In the genomic region with DNA sequence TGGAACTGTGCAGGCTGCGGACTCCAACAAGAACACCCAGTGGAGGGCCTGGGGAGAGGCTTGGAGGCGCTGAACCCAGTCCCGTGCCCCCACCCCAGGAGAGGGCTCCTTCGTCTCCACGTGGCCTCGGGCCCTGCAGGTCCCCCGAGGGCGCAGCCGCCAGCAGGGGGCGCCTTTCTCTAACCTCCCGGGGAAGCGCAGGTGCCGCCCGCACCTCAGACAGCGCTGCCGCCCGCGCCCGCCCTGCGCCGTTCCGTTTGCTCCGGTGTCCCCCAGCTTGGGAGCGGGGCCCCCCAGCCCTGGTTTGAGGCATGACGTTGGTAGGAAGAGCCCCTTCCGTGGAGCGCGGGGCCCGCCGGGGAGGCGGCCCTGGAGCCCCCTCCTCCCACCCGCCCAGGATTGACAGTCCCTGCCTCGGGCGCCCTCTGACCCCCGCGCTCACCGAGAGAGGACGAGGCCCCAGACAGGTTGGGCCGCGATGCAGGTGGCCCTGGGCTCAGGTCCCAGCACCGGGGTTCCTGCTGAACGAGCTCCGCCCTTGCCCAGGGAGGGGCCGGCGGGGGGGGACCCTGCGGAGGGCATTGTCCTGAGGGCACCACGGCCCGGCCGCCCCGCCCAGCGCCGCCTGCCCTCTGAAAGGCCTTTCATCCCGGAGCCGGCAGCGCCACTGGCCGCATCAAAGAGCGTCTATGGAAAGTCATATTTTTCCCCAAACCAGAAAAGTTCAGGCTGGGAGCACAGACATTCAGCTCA, we compare ENCODE assay signal across 8 cellular contexts. TPM values are rescaled to one million over a fixed set of nuclear protein-coding genes. Genes with fewer than 3 reads are reported as not detected.
DNase-seq lines count a peak whose midpoint lies in the region; ATAC-seq and TF ChIP-seq lines count a peak whose summit lies in the region.

No MANE protein-coding gene starts in this region.

- H4K20me1 ChIP-seq in OCI-LY7 (ENCODE audit: insufficient read depth, low read length) (no peaks in the 10 kb centered on the region), fibroblast of lung (ENCODE audit: control insufficient read depth, extremely low read depth, insufficient read depth, low read length) (no peaks in the 10 kb centered on the region)

- no peak overlapping the region for H3K9ac ChIP-seq in fibroblast of lung (ENCODE audit: insufficient read depth, low read length)

- peaks cover 50% of the 10 kb centered on the region for H3K27me3 Mint-ChIP-seq in nephron (ENCODE audit: low read depth)
- H3K27me3 Mint-ChIP-seq in stimulated activated memory B cell treated with anti-CD40 and anti-IgM and Interleukin-4, amounts not matched to agents 10 μg/mL and 1 μg/mL and 100 μg/mL, for 72 hours, result peaks cover 44% of the 10 kb centered on the region

- H3K9me2 ChIP-seq in OCI-LY7 (ENCODE audit: insufficient read depth, low read length), result no peaks in the 10 kb centered on the region

- no peaks in the 10 kb centered on the region for H3K79me2 ChIP-seq in OCI-LY7 (ENCODE audit: insufficient read depth, low read depth, low read length)
- no peaks in the 10 kb centered on the region for H3K79me2 ChIP-seq in fibroblast of lung (ENCODE audit: control insufficient read depth, insufficient read depth, low read length)

- H3K9me3 ChIP-seq in OCI-LY7 (ENCODE audit: low read length) (0 out of 2 replicates have a peak, but pooled peaks cover 10% of the 10 kb centered on the region), fibroblast of lung (ENCODE audit: control insufficient read depth, insufficient read depth, low read depth, low read length) (no peaks in the 10 kb centered on the region)

- H3K4me2 ChIP-seq in OCI-LY7 (ENCODE audit: low read length), result no peak overlapping the region
- peak overlapping the region; percentile 13 for H3K4me2 ChIP-seq in fibroblast of lung (ENCODE audit: extremely low read depth, insufficient read depth, low read length)

- H3K36me3 ChIP-seq in OCI-LY7 (ENCODE audit: insufficient read depth, low read length) (no peaks in the 10 kb centered on the region), fibroblast of lung (ENCODE audit: control insufficient read depth, insufficient read depth, low read length) (no peaks in the 10 kb centered on the region)

- peak; percentile 92 for ATAC-seq in Right ventricle myocardium inferior
- peak; percentile 74 for ATAC-seq in stimulated activated memory B cell treated with anti-CD40 and anti-IgM and Interleukin-4, amounts not matched to agents 10 μg/mL and 1 μg/mL and 100 μg/mL, for 72 hours
- ATAC-seq in GM19463 (IDR thresholded peaks at IDR 0.05; ENCODE audit: unreplicated experiment), result no peak

- peak overlapping the region; percentile 21 to 53 (median 52) for H3K27ac Mint-ChIP-seq in nephron
- no peak overlapping the region for H3K27ac Mint-ChIP-seq in stimulated activated memory B cell treated with anti-CD40 and anti-IgM and Interleukin-4, amounts not matched to agents 10 μg/mL and 1 μg/mL and 100 μg/mL, for 72 hours

- H3K9me3 Mint-ChIP-seq in nephron, result peaks cover 10% of the 10 kb centered on the region
- H3K9me3 Mint-ChIP-seq in stimulated activated memory B cell treated with anti-CD40 and anti-IgM and Interleukin-4, amounts not matched to agents 10 μg/mL and 1 μg/mL and 100 μg/mL, for 72 hours, result peaks cover 10% of the 10 kb centered on the region

- peak overlapping the region; percentile 34 to 60 (median 49) for H3K4me3 Mint-ChIP-seq in nephron
- no peak overlapping the region for H3K4me3 Mint-ChIP-seq in stimulated activated memory B cell treated with anti-CD40 and anti-IgM and Interleukin-4, amounts not matched to agents 10 μg/mL and 1 μg/mL and 100 μg/mL, for 72 hours

- POLR2A ChIA-PET in OCI-LY7 (lab: Charles Lee), result no interaction called here

- DNase-seq in Right ventricle myocardium inferior (ENCODE audit: missing footprints) (peak; percentile 90), cardiac septum (ENCODE audit: low spot score) (no peak), OCI-LY7 (ENCODE audit: low spot score) (no peak), fibroblast of lung (ENCODE audit: low read depth in 2 of 2) (peak; percentile 48 to 51)
- peak; percentile 93 to 94 for DNase-seq in activated T-cell treated with anti-CD3 and anti-CD28 coated beads, Interleukin-2, amount 50 U/mL, for 48 hours

- peaks cover 27% of the 10 kb centered on the region for H3K4me1 Mint-ChIP-seq in nephron
- H3K4me1 Mint-ChIP-seq in stimulated activated memory B cell treated with anti-CD40 and anti-IgM and Interleukin-4, amounts not matched to agents 10 μg/mL and 1 μg/mL and 100 μg/mL, for 72 hours, result peaks cover 6% of the 10 kb centered on the region

- no peaks in the 10 kb centered on the region for H3K27me3 ChIP-seq in fibroblast of lung (ENCODE audit: control insufficient read depth, insufficient read depth, low read length)

- CTCF ChIA-PET in OCI-LY7 (lab: Charles Lee; ENCODE audit: unreplicated experiment), result no interaction called here

- no peak overlapping the region for H3K4me3 ChIP-seq in OCI-LY7 (ENCODE audit: low read depth, low read length, poor library complexity, severe bottlenecking)
- no peak overlapping the region for H3K4me3 ChIP-seq in fibroblast of lung (replicated peaks in 1 of 4; ENCODE audit: control extremely low read depth in 1 of 4, insufficient read depth in 1 of 4, low read depth in 3 of 4, low read length in 4 of 4)

- TF ChIP-seq CTCF in OCI-LY7 (conservative IDR thresholded peaks at IDR 0.05; ENCODE audit: low read length), result peak; percentile 41
- TF ChIP-seq CTCF in fibroblast of lung (conservative IDR thresholded peaks at IDR 0.05 in 1 of 2, IDR thresholded peaks at IDR 0.05 in 1 of 2; ENCODE audit: low read depth in 1 of 2, low read length in 2 of 2), result peak; percentile 53 to 64
- peak; percentile 83 to 97 (median 89) for TF ChIP-seq CTCF in nephron (IDR thresholded peaks at IDR 0.05; ENCODE audit: unreplicated experiment in 3 of 3)

- H3K4me1 ChIP-seq in OCI-LY7 (ENCODE audit: insufficient read depth, low read length, poor library complexity, severe bottlenecking) (no peaks in the 10 kb centered on the region), fibroblast of lung (ENCODE audit: control insufficient read depth, extremely low read depth, insufficient read depth, low read length) (no peaks in the 10 kb centered on the region)

- no TSS peak for BruUV-seq in OCI-LY7 (replicated peaks; lab: Mats Ljungman, UMichigan)

- H3K36me3 Mint-ChIP-seq in nephron (ENCODE audit: low read depth), result peaks cover 8% of the 10 kb centered on the region
- no peaks in the 10 kb centered on the region for H3K36me3 Mint-ChIP-seq in stimulated activated memory B cell treated with anti-CD40 and anti-IgM and Interleukin-4, amounts not matched to agents 10 μg/mL and 1 μg/mL and 100 μg/mL, for 72 hours

- H2AFZ ChIP-seq in OCI-LY7 (ENCODE audit: low read length), result no peak overlapping the region
- no peak overlapping the region for H2AFZ ChIP-seq in fibroblast of lung (ENCODE audit: low read length)

- intact Hi-C loops in Right ventricle myocardium inferior (cut with DNase I), result loop anchor here (2.0 to 5.0 kb wide), 4 partner anchors 184 to 442 kb away; no protein-coding TSS in a partner anchor
- intact Hi-C loops in cardiac septum (cut with DNase I), result loop anchor here (2.0 to 5.0 kb wide), 3 partner anchors 182 to 399 kb away; no protein-coding TSS in a partner anchor
- intact Hi-C loops in OCI-LY7 (cut with micrococcal nuclease; ENCODE audit: unreplicated experiment), result no loop called here

- H3K27ac ChIP-seq in OCI-LY7 (ENCODE audit: low read depth, low read length, poor library complexity, severe bottlenecking), result no peak overlapping the region
- H3K27ac ChIP-seq in fibroblast of lung (ENCODE audit: insufficient read depth, low read length), result no peak overlapping the region

RNA-seq across cellular contexts. Expression of a gene that starts 42.9 kb away (rescaled TPM):
- total RNA-seq in Right ventricle myocardium inferior (not detected), cardiac septum (not detected), OCI-LY7 (2022) (not detected in 2 replicates), fibroblast of lung (not detected in 2 replicates)
- not detected in 2 replicates for total RNA-seq in OCI-LY7 (2014; rRNA removed; shearing (Covaris generic))
- polyA plus RNA-seq in fibroblast of lung, result not detected in 2 replicates
- polyA plus RNA-seq in fibroblast of lung (2012), result not detected in 2 replicates
- not detected in 2 replicates for polyA minus RNA-seq in fibroblast of lung (ENCODE audit: low replicate concordance)

Comparison
In these comparisons a context has a peak if more than half of its experiments do, and no peak if none do; other contexts are left out.
1. DNase-seq: peak in Right ventricle myocardium inferior (single experiment), activated T-cell treated with anti-CD3 and anti-CD28 coated beads, Interleukin-2, amount 50 U/mL, for 48 hours (2 of 2) and fibroblast of lung (2 of 2); none in cardiac septum (single experiment) and OCI-LY7 (single experiment).
2. Peak in every context shown above with its lines, with median percentiles within 50 percentile points of each other: CTCF ChIP-seq.